In genomic region chr1:199272690-199273089, GRCh38 we compare ENCODE assay signal across 9 cellular contexts.
A peak's percentile ranks its signal among the peaks of the same experiment; 100 is the strongest.
DNase-seq lines count a peak whose midpoint lies in the region; ATAC-seq, FAIRE-seq and TF ChIP-seq lines count a peak whose summit lies in the region.
"Had no signal": no experiment of that assay in that cellular context is flagged by ENCODE, and none has a peak within 500 bp of the region (broad histone marks: within the 10 kb centered on the region; RNA-seq: fewer than 3 reads in every experiment).

No MANE protein-coding gene starts in this region.

- TF ChIP-seq EP300 in H1 (IDR thresholded peaks at IDR 0.05; ENCODE audit: borderline replicate concordance in 1 of 2, low read depth in 2 of 2, low read length in 2 of 2): 0 out of 3 replicates have a peak, but pooled peaks of 1 of the 2 experiments have one; percentile 5

- no peak overlapping the region for H4K5ac ChIP-seq in H1 (ENCODE audit: insufficient read length, low read depth, low read length)

- no peak overlapping the region for H3K4ac ChIP-seq in H1 (replicated peaks; ENCODE audit: insufficient read length, low read depth, low read length)

- no peaks in the 10 kb centered on the region for H3K27me3 Mint-ChIP-seq in T-helper 17 cell

- TF ChIP-seq RAD21 in H1 (IDR thresholded peaks at IDR 0.05 in 1 of 2, conservative IDR thresholded peaks at IDR 0.05 in 1 of 2; ENCODE audit: low read depth in 2 of 2, low read length in 2 of 2): no peak

- no peaks in the 10 kb centered on the region for H3K23me2 ChIP-seq in H1 (ENCODE audit: low read depth, low read length)

- no peak overlapping the region for H3K23ac ChIP-seq in H1 (ENCODE audit: insufficient read length)

- intact Hi-C loops in uterus (cut with DNase I; ENCODE audit: low total_unique reads): no loop called here

- no peaks in the 10 kb centered on the region for H3K79me1 ChIP-seq in H1 (ENCODE audit: low read depth, low read length)

- H3K4me1 Mint-ChIP-seq in stimulated activated effector memory CD8-positive, alpha-beta T cell treated with anti-CD3 and anti-CD28 coated beads, Interleukin-12 subunit alpha, Interleukin-12 subunit beta, amount 100 ng/mL, for 72 hours: no peaks in the 10 kb centered on the region
- H3K4me1 Mint-ChIP-seq in T-helper 17 cell: peaks cover 2% of the 10 kb centered on the region

- H3K18ac ChIP-seq in H1 (ENCODE audit: extremely low read depth, low read length): no peak overlapping the region

- no peak overlapping the region for H3K56ac ChIP-seq in H1 (replicated peaks; ENCODE audit: insufficient read length, low read depth, low read length)

- TF ChIP-seq POLR2A in H1 (IDR thresholded peaks at IDR 0.05; ENCODE audit: control extremely low read depth in 1 of 2, low read depth in 2 of 2, low read length in 2 of 2): no peak
- TF ChIP-seq POLR2A in uterus (IDR thresholded peaks at IDR 0.05): no peak

- no peak overlapping the region for H3K27ac Mint-ChIP-seq in stimulated activated effector memory CD8-positive, alpha-beta T cell treated with anti-CD3 and anti-CD28 coated beads, Interleukin-12 subunit alpha, Interleukin-12 subunit beta, amount 100 ng/mL, for 72 hours
- no peak overlapping the region for H3K27ac Mint-ChIP-seq in T-helper 17 cell

- CTCF ChIA-PET in H1 (lab: Charles Lee; ENCODE audit: partially characterized antibody): interaction anchor here (1.8 kb wide), 1 partner anchor 159 kb away, joined by 9 read pairs; no protein-coding TSS in a partner anchor

- no peaks in the 10 kb centered on the region for H3K36me3 Mint-ChIP-seq in stimulated activated effector memory CD8-positive, alpha-beta T cell treated with anti-CD3 and anti-CD28 coated beads, Interleukin-12 subunit alpha, Interleukin-12 subunit beta, amount 100 ng/mL, for 72 hours
- peaks cover 2% of the 10 kb centered on the region for H3K36me3 Mint-ChIP-seq in T-helper 17 cell (ENCODE audit: low read depth)

- H3K9me3 ChIP-seq in H1 (ENCODE audit: insufficient read depth in 2 of 2, low read depth in 1 of 2, low read length in 1 of 2): no peaks in the 10 kb centered on the region
- no peaks in the 10 kb centered on the region for H3K9me3 ChIP-seq in uterus
- no peaks in the 10 kb centered on the region for H3K9me3 ChIP-seq in T-helper 17 cell (ENCODE audit: control insufficient read depth, low read length, poor library complexity, severe bottlenecking)

- H3K27ac ChIP-seq in H1 (ENCODE audit: low read depth, low read length) (no peak overlapping the region), uterus (no peak overlapping the region)
- H3K27ac ChIP-seq: HL-60 had no signal

- H4K20me1 ChIP-seq in H1 (replicated peaks in 1 of 2; ENCODE audit: control insufficient read depth in 1 of 2, insufficient read depth in 2 of 2, low read length in 2 of 2): no peaks in the 10 kb centered on the region

- no peak overlapping the region for H4K91ac ChIP-seq in H1 (replicated peaks; ENCODE audit: insufficient read length, low read length)

- no peak overlapping the region for H2BK120ac ChIP-seq in H1 (replicated peaks; ENCODE audit: low read depth, low read length)

- no peak overlapping the region for H3K14ac ChIP-seq in H1 (ENCODE audit: insufficient read length)

- 70% methylated on average over 3 of the region's 3 CpGs; no CpG with 5 or more reads in 1 of the 2 experiments for WGBS in H1 (ENCODE audit: extremely low coverage in 1 of 2, insufficient coverage in 1 of 2, insufficient read length in 1 of 2, insufficient replicate concordance in 2 of 2, low coverage in 1 of 2, low lambda C conversion rate in 2 of 2, missing lambda C conversion rate in 1 of 2), 2 experiments

- H2BK12ac ChIP-seq in H1 (ENCODE audit: low read depth, low read length): no peak overlapping the region

- DNase-seq in DMS53 treated with DMSO at 0.1 percent for 48 hours (lab: John Stamatoyannopoulos, UW; ENCODE audit: unreplicated experiment): peak; percentile 59
- peak; percentile 78 for DNase-seq in HT-29 (ENCODE audit: low spot score)
- peak in 1 of 2 experiments; percentile 13 for DNase-seq in H1 (ENCODE audit: low read depth in 1 of 2, low spot score in 2 of 2)
- no peak for DNase-seq in stimulated activated effector memory CD8-positive, alpha-beta T cell treated with anti-CD3 and anti-CD28 coated beads, Interleukin-12 subunit alpha, Interleukin-12 subunit beta, amount 100 ng/mL, for 72 hours (ENCODE audit: low spot score in 2 of 2)
- DNase-seq in NCI-H2196 (lab: John Stamatoyannopoulos, UW; ENCODE audit: unreplicated experiment): no peak
- no peak for DNase-seq in uterus
- no peak for DNase-seq in T-helper 17 cell

- H3K27me3 ChIP-seq in H1 (replicated peaks in 1 of 4; ENCODE audit: control insufficient read depth in 3 of 4, extremely low read depth in 1 of 4, insufficient read depth in 3 of 4, low read length in 3 of 4) (no peaks in the 10 kb centered on the region), uterus (no peaks in the 10 kb centered on the region)

- peaks cover 3% of the 10 kb centered on the region for H3K9me3 Mint-ChIP-seq in stimulated activated effector memory CD8-positive, alpha-beta T cell treated with anti-CD3 and anti-CD28 coated beads, Interleukin-12 subunit alpha, Interleukin-12 subunit beta, amount 100 ng/mL, for 72 hours

- no peak for TF ChIP-seq CTCF in H1 (IDR thresholded peaks at IDR 0.05; ENCODE audit: control extremely low read depth in 1 of 3, insufficient read depth in 1 of 3, low read depth in 1 of 3, low read length in 3 of 3)
- TF ChIP-seq CTCF in uterus (IDR thresholded peaks at IDR 0.05): no peak

- H3K9ac ChIP-seq in H1 (replicated peaks in 1 of 4; ENCODE audit: extremely low read depth in 1 of 4, low read depth in 3 of 4, low read length in 3 of 4): no peak overlapping the region

- POLR2A ChIA-PET in H1 (lab: Charles Lee; ENCODE audit: partially characterized antibody): no interaction called here

- H3K4me2 ChIP-seq in H1 (ENCODE audit: insufficient read depth in 1 of 2, low read depth in 2 of 2, low read length in 2 of 2): no peak overlapping the region

- H4K8ac ChIP-seq in H1 (ENCODE audit: extremely low read depth, insufficient read depth, low read length): no peak overlapping the region

- peaks cover 2 to 4% (median 3%) of the 10 kb centered on the region in 4 experiments; a peak in 3 of 7 replicates for H3K4me1 ChIP-seq in H1 (replicated peaks in 1 of 4; ENCODE audit: control insufficient read depth in 3 of 4, insufficient read depth in 4 of 4, low read length in 3 of 4)
- H3K4me1 ChIP-seq in uterus: no peaks in the 10 kb centered on the region

- H3K4me3 Mint-ChIP-seq in stimulated activated effector memory CD8-positive, alpha-beta T cell treated with anti-CD3 and anti-CD28 coated beads, Interleukin-12 subunit alpha, Interleukin-12 subunit beta, amount 100 ng/mL, for 72 hours: no peak overlapping the region
- H3K4me3 Mint-ChIP-seq in T-helper 17 cell: no peak overlapping the region

- H2BK5ac ChIP-seq in H1 (ENCODE audit: low read depth, low read length): no peak overlapping the region

- H3K36me3 ChIP-seq in H1 (ENCODE audit: control insufficient read depth in 2 of 4, insufficient read depth in 4 of 4, low read length in 3 of 4): no peaks in the 10 kb centered on the region
- H3K36me3 ChIP-seq in uterus: no peaks in the 10 kb centered on the region

- no peak overlapping the region for H2AK5ac ChIP-seq in H1 (ENCODE audit: low read depth, low read length)

- FAIRE-seq in H1 (lab: Jason Lieb, UNC): no peak

- H2BK15ac ChIP-seq in H1 (ENCODE audit: low read length): no peak overlapping the region

- H2AFZ ChIP-seq in H1 (ENCODE audit: low read length): no peak overlapping the region

- H2BK20ac ChIP-seq in H1 (ENCODE audit: low read length): no peak overlapping the region

- H3K79me2 ChIP-seq in H1 (ENCODE audit: control insufficient read depth in 1 of 2, insufficient read depth in 2 of 2, low read length in 2 of 2): no peaks in the 10 kb centered on the region

- no peak overlapping the region for H3K4me3 ChIP-seq in H1 (ENCODE audit: extremely low read depth in 1 of 4, insufficient read depth in 2 of 4, low read depth in 3 of 4, low read length in 4 of 4)
- no peak overlapping the region for H3K4me3 ChIP-seq in uterus

- ATAC-seq in GM21515 (IDR thresholded peaks at IDR 0.05; ENCODE audit: unreplicated experiment): peak; percentile 53
- peak; percentile 71 for ATAC-seq in stimulated activated effector memory CD8-positive, alpha-beta T cell treated with anti-CD3 and anti-CD28 coated beads, Interleukin-12 subunit alpha, Interleukin-12 subunit beta, amount 100 ng/mL, for 72 hours
- ATAC-seq in T-helper 17 cell: no peak

TF ChIP-seq in H1, 55 proteins besides CTCF, POLR2A, EP300 and RAD21:
- TF ChIP-seq CBX5 (IDR thresholded peaks at IDR 0.05; ENCODE audit: low read depth, low read length) (no peak), JUND (IDR thresholded peaks at IDR 0.05; ENCODE audit: low read length) (peak; percentile 59)

Comparison
In these comparisons a context has a peak if more than half of its experiments do, and no peak if none do; other contexts are left out.
1. DNase-seq: peak in DMS53 treated with DMSO at 0.1 percent for 48 hours (single experiment) and HT-29 (single experiment); none in stimulated activated effector memory CD8-positive, alpha-beta T cell treated with anti-CD3 and anti-CD28 coated beads, Interleukin-12 subunit alpha, Interleukin-12 subunit beta, amount 100 ng/mL, for 72 hours (0 of 2), NCI-H2196 (single experiment), uterus (0 of 2) and T-helper 17 cell (0 of 3).